ENCODE assay signal across 8 cellular contexts in genomic region chr10:79178614-79179403, GRCh38.
DNase-seq lines count a peak whose midpoint lies in the region; TF ChIP-seq lines count a peak whose summit lies in the region.

No MANE protein-coding gene starts in this region.

- H3K4me1 Mint-ChIP-seq in endodermal cell, result peaks cover 22% of the 10 kb centered on the region

- peaks cover 12% of the 10 kb centered on the region for H3K4me1 ChIP-seq in endodermal cell (ENCODE audit: control insufficient read depth, insufficient read depth, low read length)

- H3K4me3 ChIP-seq in endodermal cell (ENCODE audit: low read length), result no peak overlapping the region
- peak overlapping the region; percentile 56 for H3K4me3 ChIP-seq in neural cell (ENCODE audit: low read length)

- H3K9me3 ChIP-seq in endodermal cell (ENCODE audit: control insufficient read depth, low read length) (no peaks in the 10 kb centered on the region), neural cell (ENCODE audit: low read length) (no peaks in the 10 kb centered on the region)

- H3K9me2 ChIP-seq in neural cell (ENCODE audit: insufficient read depth, low read length), result no peaks in the 10 kb centered on the region

- TF ChIP-seq CTCF in endodermal cell (conservative IDR thresholded peaks at IDR 0.05) (no peak), neural cell (IDR thresholded peaks at IDR 0.05; ENCODE audit: poor library complexity, severe bottlenecking) (no peak)

- H2AFZ ChIP-seq in neural cell (ENCODE audit: low read depth, low read length), result no peak overlapping the region

- peak; percentile 88 for DNase-seq in DMS 273 (lab: John Stamatoyannopoulos, UW; ENCODE audit: unreplicated experiment)
- peak in 2 of 3 experiments; percentile 52 to 87 for DNase-seq in NCI-H1417 (lab: John Stamatoyannopoulos, UW)
- DNase-seq in endodermal cell, result peak; percentile 75
- DNase-seq in HEK293T (ENCODE audit: extremely low spot score), result no peak
- DNase-seq in activated CD8-positive, alpha-beta memory T cell treated with anti-CD3 and anti-CD28 coated beads, Interleukin-2, amount 50 U/mL, for 48 hours, result no peak
- DNase-seq in activated naive CD4-positive, alpha-beta T cell treated with anti-CD3 and anti-CD28 coated beads, Interleukin-2, amount 50 U/mL, for 16 hours, result no peak
- no peak for DNase-seq in 8988T

- H3K79me2 ChIP-seq in neural cell (replicated peaks; ENCODE audit: insufficient read depth, low read length), result peaks cover 19% of the 10 kb centered on the region

- POLR2A ChIA-PET in HEK293T (lab: Yijun Ruan, JAX), result no interaction called here

- WGBS in endodermal cell (ENCODE audit: insufficient coverage in 1 of 2, insufficient read length in 1 of 2), 2 experiments, result 20 to 69% methylated on average over 1 to 6 of the region's 9 CpGs

- H3K9ac ChIP-seq in endodermal cell (ENCODE audit: extremely low read depth, low read length, poor library complexity, severe bottlenecking), result no peak overlapping the region
- peak overlapping the region; percentile 38 for H3K9ac ChIP-seq in neural cell (ENCODE audit: low read length)

- TF ChIP-seq EP300 in neural cell (conservative IDR thresholded peaks at IDR 0.05; ENCODE audit: poor library complexity, severe bottlenecking), result no peak

- H3K36me3 Mint-ChIP-seq in endodermal cell (ENCODE audit: low read depth), result peaks cover 16% of the 10 kb centered on the region

- no peaks in the 10 kb centered on the region for H3K27me3 Mint-ChIP-seq in endodermal cell (ENCODE audit: insufficient read depth)

- H4K20me1 ChIP-seq in neural cell (ENCODE audit: insufficient read depth), result no peaks in the 10 kb centered on the region

- H3K36me3 ChIP-seq in endodermal cell (ENCODE audit: control insufficient read depth, insufficient read depth, low read length) (peaks cover 19% of the 10 kb centered on the region), neural cell (ENCODE audit: insufficient read depth, low read length) (no peaks in the 10 kb centered on the region)

- CTCF ChIA-PET in HEK293T (lab: Yijun Ruan, JAX), result no interaction called here

- H3K4me2 ChIP-seq in neural cell (ENCODE audit: low read length), result peak overlapping the region; percentile 41

- no peaks in the 10 kb centered on the region for H3F3A ChIP-seq in neural cell (ENCODE audit: insufficient read depth, low read length, poor library complexity, severe bottlenecking)

- no peak for TF ChIP-seq RAD21 in neural cell (conservative IDR thresholded peaks at IDR 0.05)

- no peaks in the 10 kb centered on the region for H3K27me3 ChIP-seq in endodermal cell (ENCODE audit: control insufficient read depth, insufficient read depth, low read length, poor library complexity, severe bottlenecking)
- H3K27me3 ChIP-seq in neural cell (ENCODE audit: insufficient read depth, low read depth, low read length), result no peaks in the 10 kb centered on the region

- peak overlapping the region; percentile 75 for H3K27ac Mint-ChIP-seq in endodermal cell

- H3K4me3 Mint-ChIP-seq in endodermal cell, result no peak overlapping the region

- H3K27ac ChIP-seq in endodermal cell (ENCODE audit: low read depth, low read length) (peak overlapping the region; percentile 34), neural cell (ENCODE audit: low read length) (peak overlapping the region; percentile 48)

- no peaks in the 10 kb centered on the region for H3K9me3 Mint-ChIP-seq in endodermal cell

TF ChIP-seq in neural cell, 6 proteins besides CTCF, POLR2A, EP300 and RAD21:
- TF ChIP-seq SMC3 (conservative IDR thresholded peaks at IDR 0.05; ENCODE audit: poor library complexity) (no peak), POLR2AphosphoS5 (IDR thresholded peaks at IDR 0.05) (no peak), EZH2 (IDR thresholded peaks at IDR 0.05; ENCODE audit: borderline replicate concordance, insufficient read depth, low read length, poor library complexity, severe bottlenecking) (no peak), REST (IDR thresholded peaks at IDR 0.05; ENCODE audit: borderline replicate concordance) (no peak), TAF1 (IDR thresholded peaks at IDR 0.05; ENCODE audit: low read depth) (no peak), MXI1 (conservative IDR thresholded peaks at IDR 0.05; ENCODE audit: poor library complexity, severe bottlenecking) (no peak)

TF ChIP-seq in HEK293T, 16 proteins besides CTCF, POLR2A, EP300 and RAD21:
- TF ChIP-seq SUZ12 (IDR thresholded peaks at IDR 0.05) (no peak), FOXK2 (IDR thresholded peaks at IDR 0.05) (no peak), CTBP1 (IDR thresholded peaks at IDR 0.05; ENCODE audit: borderline replicate concordance) (no peak), SP1 (IDR thresholded peaks at IDR 0.05) (no peak), ARNT (IDR thresholded peaks at IDR 0.05) (no peak), BHLHE40 (IDR thresholded peaks at IDR 0.05; ENCODE audit: borderline replicate concordance) (no peak), HDGF (IDR thresholded peaks at IDR 0.05; ENCODE audit: borderline replicate concordance) (no peak), ELF4 (IDR thresholded peaks at IDR 0.05) (no peak), NFRKB (IDR thresholded peaks at IDR 0.05) (no peak), FOXA1 (IDR thresholded peaks at IDR 0.05) (no peak), LEF1 (IDR thresholded peaks at IDR 0.05; ENCODE audit: borderline replicate concordance) (no peak), FOXM1 (IDR thresholded peaks at IDR 0.05; ENCODE audit: borderline replicate concordance) (no peak), ZNF384 (IDR thresholded peaks at IDR 0.05) (no peak), PKNOX1 (IDR thresholded peaks at IDR 0.05) (no peak)
TF ChIP-seq in HEK293T: peak in this region for 0.

Comparison
In these comparisons a context has a peak if more than half of its experiments do, and no peak if none do; other contexts are left out.
1. DNase-seq: peak in DMS 273 (single experiment), NCI-H1417 (2 of 3) and endodermal cell (single experiment); none in HEK293T (single experiment), activated CD8-positive, alpha-beta memory T cell treated with anti-CD3 and anti-CD28 coated beads, Interleukin-2, amount 50 U/mL, for 48 hours (single experiment), activated naive CD4-positive, alpha-beta T cell treated with anti-CD3 and anti-CD28 coated beads, Interleukin-2, amount 50 U/mL, for 16 hours (single experiment) and 8988T (single experiment).